Comparison of ENCODE assay signal across 11 cellular contexts in the genomic region with DNA sequence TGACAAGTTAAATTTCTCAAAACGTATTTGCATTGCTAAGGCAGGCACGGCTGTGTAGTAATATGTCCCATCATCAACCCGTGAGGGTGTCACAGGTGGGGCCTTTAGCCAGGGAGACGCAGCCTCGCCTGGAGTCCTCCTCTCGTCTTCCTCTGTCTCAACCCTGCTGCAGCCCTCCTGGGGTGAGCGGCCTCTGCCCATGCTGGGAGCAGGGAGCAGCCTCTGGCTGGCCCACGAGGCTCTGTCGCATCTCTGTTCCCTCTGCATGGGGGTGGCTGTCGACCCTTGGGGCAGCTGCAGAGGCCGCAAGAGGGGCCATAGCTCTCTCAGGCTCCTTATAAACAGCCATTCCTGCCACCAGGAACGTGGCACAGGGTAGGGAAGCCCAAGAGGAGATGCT. TPM values are rescaled to one million over a fixed set of nuclear protein-coding genes. Genes with fewer than 3 reads are reported as not detected.
DNase-seq lines count a peak whose midpoint lies in the region; ATAC-seq and TF ChIP-seq lines count a peak whose summit lies in the region.
"Had no signal": no experiment of that assay in that cellular context is flagged by ENCODE, and none has a peak within 500 bp of the region (broad histone marks: within the 10 kb centered on the region; RNA-seq: fewer than 3 reads in every experiment).

No MANE protein-coding gene starts in this region.

- H2BK5ac ChIP-seq in neuronal stem cell (ENCODE audit: low read length), result no peak overlapping the region

- H4K91ac ChIP-seq in neuronal stem cell (ENCODE audit: low read depth, low read length, poor library complexity), result no peak overlapping the region

- H2BK12ac ChIP-seq in neuronal stem cell (ENCODE audit: low read length), result no peak overlapping the region

- H2BK15ac ChIP-seq in neuronal stem cell (ENCODE audit: low read length), result no peak overlapping the region

- H3K79me1 ChIP-seq in neuronal stem cell (ENCODE audit: low read depth, low read length), result no peaks in the 10 kb centered on the region

- no peak overlapping the region for H4K8ac ChIP-seq in neuronal stem cell (ENCODE audit: low read depth, low read length)

- peaks cover 70% of the 10 kb centered on the region for H3K36me3 ChIP-seq in NT2/D1 (ENCODE audit: insufficient read depth, insufficient read length, low read length)
- peaks cover 2% of the 10 kb centered on the region for H3K36me3 ChIP-seq in endocrine pancreas (ENCODE audit: control insufficient read depth, insufficient read depth, low read length)
- H3K36me3 ChIP-seq in neuronal stem cell (replicated peaks in 1 of 2; ENCODE audit: control insufficient read depth in 2 of 2, insufficient read depth in 2 of 2, low read length in 2 of 2), result peaks cover 10 to 11% of the 10 kb centered on the region in 2 donors
- no peaks in the 10 kb centered on the region for H3K36me3 ChIP-seq in PC-3 (ENCODE audit: low read depth, low read length)

- BruUV-seq in PC-3 (replicated peaks; lab: Mats Ljungman, UMichigan), result no TSS peak

- H3K14ac ChIP-seq in neuronal stem cell (ENCODE audit: low read length), result no peak overlapping the region

- H3K23ac ChIP-seq in neuronal stem cell (ENCODE audit: low read depth, low read length, poor library complexity), result no peak overlapping the region

- ATAC-seq in PC-3, result no peak

- DNase-seq in AG04450 (ENCODE audit: low read depth, low spot score) (no peak), NT2/D1 (ENCODE audit: low read depth, low spot score) (no peak), neuronal stem cell (ENCODE audit: low spot score) (no peak), foreskin melanocyte (no peak), activated T-cell treated with anti-CD3 and anti-CD28 coated beads for 4 hours (no peak), PC-3 (no peak), NCI-H1048 (lab: John Stamatoyannopoulos, UW) (no peak)
- DNase-seq: NCI-H187 treated with DMSO at 0.1 percent for 48 hours had no signal

- H3K27ac ChIP-seq in AG04450 (ENCODE audit: low read depth, low read length), result peak overlapping the region; percentile 21
- H3K27ac ChIP-seq in neuronal stem cell (replicated peaks; ENCODE audit: low read length), result no peak overlapping the region
- H3K27ac ChIP-seq in PC-3 (ENCODE audit: low read length), result no peak overlapping the region

- H3K4me2 ChIP-seq in neuronal stem cell (ENCODE audit: insufficient read depth, low read length, poor library complexity, severe bottlenecking), result no peak overlapping the region
- H3K4me2 ChIP-seq in PC-3 (ENCODE audit: low read length), result no peak overlapping the region

- POLR2A ChIA-PET in AG04450 (lab: Yijun Ruan, JAX) (interaction anchor here (0.6 to 1.2 kb wide), 4 partner anchors 24 to 117 kb away, joined by 3 to 13 read pairs (median 6); a partner anchor contains a TSS), PC-3 (lab: Charles Lee; ENCODE audit: unreplicated experiment) (interaction anchor here (0.6 to 1.4 kb wide), 3 partner anchors 14 to 63 kb away, joined by 3 to 6 read pairs (median 5); a partner anchor contains a TSS)

- H3K4me1 ChIP-seq in NT2/D1 (ENCODE audit: insufficient read depth, insufficient read length), result peaks cover 42% of the 10 kb centered on the region
- H3K4me1 ChIP-seq in endocrine pancreas (ENCODE audit: control insufficient read depth, insufficient read depth, low read length), result no peaks in the 10 kb centered on the region
- peaks cover 24 to 25% of the 10 kb centered on the region in 2 donors for H3K4me1 ChIP-seq in neuronal stem cell (ENCODE audit: control insufficient read depth in 2 of 2, insufficient read depth in 1 of 2, low read depth in 1 of 2, low read length in 2 of 2)
- H3K4me1 ChIP-seq in PC-3 (ENCODE audit: insufficient read depth, low read length), result peaks cover 16% of the 10 kb centered on the region

- intact Hi-C loops in PC-3 (cut with micrococcal nuclease), result loop anchor here (5.0 kb wide), 1 partner anchor 115 kb away; a partner anchor contains a TSS

- H3K9me2 ChIP-seq in PC-3 (replicated peaks; ENCODE audit: low read length), result no peaks in the 10 kb centered on the region

- no peaks in the 10 kb centered on the region; the same call in 1 of the 2 replicates for H3K9me3 ChIP-seq in AG04450 (ENCODE audit: control insufficient read depth, insufficient read depth, low read length)
- H3K9me3 ChIP-seq in NT2/D1 (ENCODE audit: insufficient read depth, low read length), result no peaks in the 10 kb centered on the region
- no peaks in the 10 kb centered on the region for H3K9me3 ChIP-seq in endocrine pancreas (ENCODE audit: control insufficient read depth, low read length)
- no peaks in the 10 kb centered on the region for H3K9me3 ChIP-seq in neuronal stem cell (replicated peaks in 1 of 2; ENCODE audit: control insufficient read depth in 2 of 2, insufficient read depth in 1 of 2, low read depth in 1 of 2, low read length in 2 of 2)
- H3K9me3 ChIP-seq in PC-3 (ENCODE audit: low read length), result no peaks in the 10 kb centered on the region
- H3K9me3 ChIP-seq: left lung, SJSA1 had no signal

- no peak overlapping the region for H3K4ac ChIP-seq in neuronal stem cell (ENCODE audit: low read length)

- no peaks in the 10 kb centered on the region for H3K79me2 ChIP-seq in PC-3 (ENCODE audit: low read length)

- no peak overlapping the region for H2BK120ac ChIP-seq in neuronal stem cell (ENCODE audit: low read depth, low read length)

- peak overlapping the region; percentile 7 for H2AK5ac ChIP-seq in neuronal stem cell (ENCODE audit: low read depth, low read length)

- H3K27me3 ChIP-seq in AG04450 (ENCODE audit: control insufficient read depth, insufficient read depth, low read length) (no peaks in the 10 kb centered on the region), NT2/D1 (ENCODE audit: insufficient read depth, insufficient read length) (no peaks in the 10 kb centered on the region), endocrine pancreas (ENCODE audit: control insufficient read depth, insufficient read depth, low read length) (no peaks in the 10 kb centered on the region), neuronal stem cell (ENCODE audit: control insufficient read depth in 3 of 3, insufficient read depth in 3 of 3, low read depth in 1 of 3, low read length in 3 of 3) (no peaks in the 10 kb centered on the region), PC-3 (ENCODE audit: low read length) (no peaks in the 10 kb centered on the region)
- H3K27me3 ChIP-seq: left lung, SJSA1 had no signal

- no peaks in the 10 kb centered on the region for H4K20me1 ChIP-seq in PC-3 (ENCODE audit: low read length)

- H3F3A ChIP-seq in PC-3 (ENCODE audit: low read length, unreplicated experiment), result no peaks in the 10 kb centered on the region

- no CpG with 5 or more reads among the region's 12 CpGs for WGBS in neuronal stem cell (ENCODE audit: extremely low coverage in 2 of 2, insufficient read length in 2 of 2, insufficient replicate concordance in 1 of 2), 2 donors

- peak overlapping the region; percentile 78 for H3K9ac ChIP-seq in NT2/D1 (ENCODE audit: insufficient read length, low read depth)
- peak overlapping the region; percentile 26 for H3K9ac ChIP-seq in endocrine pancreas (ENCODE audit: control insufficient read depth, insufficient read depth, low read length)
- peak overlapping the region; percentile 0 for H3K9ac ChIP-seq in neuronal stem cell (ENCODE audit: low read depth, low read length, poor library complexity)
- no peak overlapping the region for H3K9ac ChIP-seq in PC-3 (ENCODE audit: low read length)

- no peak overlapping the region for H3K4me3 ChIP-seq in AG04450 (ENCODE audit: low read depth, low read length)
- H3K4me3 ChIP-seq in NT2/D1 (ENCODE audit: insufficient read length, low read depth), result no peak overlapping the region
- H3K4me3 ChIP-seq in endocrine pancreas (ENCODE audit: control insufficient read depth, insufficient read depth, low read length), result no peak overlapping the region
- no peak overlapping the region for H3K4me3 ChIP-seq in neuronal stem cell (ENCODE audit: low read length in 2 of 2)
- no peak overlapping the region for H3K4me3 ChIP-seq in PC-3 (ENCODE audit: low read length)
- H3K4me3 ChIP-seq: left lung, SJSA1 had no signal

- peak overlapping the region; percentile 82 for H3K18ac ChIP-seq in neuronal stem cell (ENCODE audit: low read length)

- H2AFZ ChIP-seq in neuronal stem cell (ENCODE audit: low read length), result no peak overlapping the region
- no peak overlapping the region for H2AFZ ChIP-seq in PC-3 (ENCODE audit: low read length)

- CTCF ChIA-PET in AG04450 (lab: Charles Lee) (interaction anchor here (0.5 to 11.0 kb wide), 44 partner anchors 8 to 231 kb away, joined by 3 to 309 read pairs (median 6); a partner anchor contains a TSS), PC-3 (lab: Charles Lee) (interaction anchor here (0.6 to 2.7 kb wide), 17 partner anchors 12 to 316 kb away, joined by 3 to 83 read pairs (median 5); a partner anchor contains a TSS)

- TF ChIP-seq CTCF in AG04450 (IDR thresholded peaks at IDR 0.05; ENCODE audit: low read depth, low read length) (no peak), PC-3 (conservative IDR thresholded peaks at IDR 0.05; ENCODE audit: low read depth, low read length) (no peak)

RNA-seq across cellular contexts. Expression of a gene that starts 0.8 kb away (rescaled TPM):
- polyA plus RNA-seq in AG04450 (2011; rRNA removed), result not detected in 2 replicates
- not detected in 2 replicates for polyA minus RNA-seq in AG04450 (2011; rRNA and poly(A)+ RNA removed)
- not detected for polyA plus RNA-seq in neuronal stem cell (2013, experiment 1 of 2)
- not detected for polyA plus RNA-seq in neuronal stem cell (2013, experiment 2 of 2)
- 2.3 and 4.3 TPM in 2 replicates for total RNA-seq in PC-3 (2014; rRNA removed)

RNA-seq across cellular contexts. Expression of a gene that starts 34.5 kb away (rescaled TPM):
- 9.3 and 11.9 TPM in 2 replicates for polyA plus RNA-seq in AG04450 (2011; rRNA removed)
- polyA minus RNA-seq in AG04450 (2011; rRNA and poly(A)+ RNA removed), result 18.0 and 26.7 TPM in 2 replicates
- polyA plus RNA-seq in neuronal stem cell (2013, experiment 1 of 2), result 16.5 TPM
- 16.0 TPM for polyA plus RNA-seq in neuronal stem cell (2013, experiment 2 of 2)
- total RNA-seq in PC-3 (2014; rRNA removed), result 54.2 and 97.7 TPM in 2 replicates

RNA-seq across cellular contexts. Expression of a gene that starts 34.7 kb away (rescaled TPM):
- 74.2 and 75.4 TPM in 2 replicates for polyA plus RNA-seq in AG04450 (2011; rRNA removed)
- 55.5 and 56.8 TPM in 2 replicates for polyA minus RNA-seq in AG04450 (2011; rRNA and poly(A)+ RNA removed)
- polyA plus RNA-seq in neuronal stem cell (2013, experiment 1 of 2), result 54.0 TPM
- 51.1 TPM for polyA plus RNA-seq in neuronal stem cell (2013, experiment 2 of 2)
- total RNA-seq in PC-3 (2014; rRNA removed), result 97.8 and 115 TPM in 2 replicates

RNA-seq across cellular contexts. Expression of a gene that starts 44.8 kb away (rescaled TPM):
- polyA plus RNA-seq in AG04450 (2011; rRNA removed), result 0.52 and 0.79 TPM in 2 replicates
- polyA minus RNA-seq in AG04450 (2011; rRNA and poly(A)+ RNA removed), result 0.56 and 1.7 TPM in 2 replicates
- 8.5 TPM for polyA plus RNA-seq in neuronal stem cell (2013, experiment 1 of 2)
- 8.9 TPM for polyA plus RNA-seq in neuronal stem cell (2013, experiment 2 of 2)
- 3.2 and 7.1 TPM in 2 replicates for total RNA-seq in PC-3 (2014; rRNA removed)
